Comparison of ENCODE assay signal across 15 cellular contexts in the genomic region with DNA sequence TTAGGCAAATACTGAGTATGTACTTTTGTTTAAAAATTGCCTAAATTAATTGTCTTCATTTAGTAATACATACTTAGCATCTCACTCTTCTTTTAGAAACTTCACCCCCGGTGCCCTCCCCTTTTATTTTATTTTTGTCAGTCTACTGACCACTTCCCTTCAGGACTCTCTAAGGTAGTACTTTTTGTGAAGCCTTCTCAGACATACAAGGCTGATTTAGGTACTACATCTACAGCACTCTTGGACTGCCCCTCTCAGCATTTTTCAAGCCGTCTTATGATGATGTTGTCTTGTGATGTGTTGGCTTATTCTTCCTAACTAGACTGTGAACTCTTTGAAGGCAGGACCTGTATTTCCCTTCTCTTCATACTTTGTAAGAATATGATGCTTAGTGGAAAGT. TPM values are rescaled to one million over a fixed set of nuclear protein-coding genes. Genes with fewer than 3 reads are reported as not detected.
DNase-seq lines count a peak whose midpoint lies in the region; ATAC-seq and TF ChIP-seq lines count a peak whose summit lies in the region.
"Had no signal": no experiment of that assay in that cellular context is flagged by ENCODE, and none has a peak within 500 bp of the region (broad histone marks: within the 10 kb centered on the region; RNA-seq: fewer than 3 reads in every experiment).

No MANE protein-coding gene starts in this region.

- no peaks in the 10 kb centered on the region for H3K36me3 ChIP-seq in ovary

- TF ChIP-seq EP300 in ovary (IDR thresholded peaks at IDR 0.05): no peak

- H3K27ac Mint-ChIP-seq in natural killer cell: peak overlapping the region; percentile 61 to 83
- H3K27ac Mint-ChIP-seq: activated naive CD4-positive, alpha-beta T cell treated with anti-CD3 and anti-CD28 coated beads for 36 hours; CD4-positive, alpha-beta T cell; nephron had no signal

- no peak for TF ChIP-seq CTCF in natural killer cell (IDR thresholded peaks at IDR 0.05)
- no peak for TF ChIP-seq CTCF in ovary (IDR thresholded peaks at IDR 0.05)

- WGBS in ovary, 3 donors: 96% methylated on average over 2 of the region's 2 CpGs

- intact Hi-C loops in natural killer cell (cut with micrococcal nuclease) (no loop called here), ovary (cut with DNase I) (no loop called here)

- DNase-seq in natural killer cell (no peak), NCI-H526 (lab: John Stamatoyannopoulos, UW) (no peak), ovary (no peak), NCI-H2227 treated with DMSO at 0.1 percent for 48 hours (lab: John Stamatoyannopoulos, UW) (no peak)
- DNase-seq: activated CD8-positive, alpha-beta memory T cell treated with anti-CD3 and anti-CD28 coated beads for 24 hours; activated naive CD4-positive, alpha-beta T cell treated with anti-CD3 and anti-CD28 coated beads for 36 hours; CD4-positive, alpha-beta T cell; GM23248; left ventricle myocardium superior; MG63 had no signal

- H3K9me3 Mint-ChIP-seq in natural killer cell: no peaks in the 10 kb centered on the region
- H3K9me3 Mint-ChIP-seq: activated naive CD4-positive, alpha-beta T cell treated with anti-CD3 and anti-CD28 coated beads for 36 hours; CD4-positive, alpha-beta T cell; nephron had no signal

- H3K36me3 Mint-ChIP-seq in natural killer cell: no peaks in the 10 kb centered on the region

- H3K9me3 ChIP-seq in ovary: no peaks in the 10 kb centered on the region
- H3K9me3 ChIP-seq: MG63 had no signal

- no peaks in the 10 kb centered on the region for H3K27me3 Mint-ChIP-seq in natural killer cell (ENCODE audit: low read depth in 2 of 2)
- H3K27me3 Mint-ChIP-seq: CD4-positive, alpha-beta T cell had no signal

- no peak overlapping the region for H3K27ac ChIP-seq in ovary
- H3K27ac ChIP-seq: GM23248, hepatocyte had no signal

- ATAC-seq in GM18909 (IDR thresholded peaks at IDR 0.05; ENCODE audit: poor library complexity, unreplicated experiment) (peak; percentile 81), GM21526 (IDR thresholded peaks at IDR 0.05; ENCODE audit: low FRiP score, unreplicated experiment) (peak; percentile 75), HG03095 (IDR thresholded peaks at IDR 0.05; ENCODE audit: unreplicated experiment) (peak; percentile 81), natural killer cell (peak; percentile 92 to 96 (median 94))
- ATAC-seq: left ventricle myocardium superior had no signal

- TF ChIP-seq POLR2A in ovary (IDR thresholded peaks at IDR 0.05): no peak

- H3K4me1 ChIP-seq in ovary (ENCODE audit: insufficient read depth): no peaks in the 10 kb centered on the region

- H3K4me3 ChIP-seq in ovary: no peak overlapping the region
- H3K4me3 ChIP-seq: GM23248, hepatocyte, MG63 had no signal

- H3K27me3 ChIP-seq in ovary: no peaks in the 10 kb centered on the region
- H3K27me3 ChIP-seq: hepatocyte, MG63 had no signal

- peaks cover 25 to 26% of the 10 kb centered on the region in 2 donors for H3K4me1 Mint-ChIP-seq in natural killer cell

- peak overlapping the region; percentile 19 for H3K4me3 Mint-ChIP-seq in natural killer cell
- H3K4me3 Mint-ChIP-seq: activated naive CD4-positive, alpha-beta T cell treated with anti-CD3 and anti-CD28 coated beads for 36 hours; CD4-positive, alpha-beta T cell; nephron had no signal

RNA-seq across cellular contexts. Expression of gene RPS6KC1, which starts 24.7 kb away (rescaled TPM):
- 10 to 100 TPM; 19.6 to 32.7 (median 24.1) TPM for total RNA-seq in natural killer cell
- 10 to 100 TPM; 16.0 to 24.6 (median 19.2) TPM for total RNA-seq in ovary
- 10 to 100 TPM in 1 of 2 donors, 1 to 10 TPM in 1; 6.8 to 15.2 TPM for polyA plus RNA-seq in ovary
